9 cellular contexts compared by ENCODE assay signal in genomic region chr1:59976194-59977074, GRCh38. TPM values are rescaled to one million over a fixed set of nuclear protein-coding genes. Genes with fewer than 3 reads are reported as not detected.
A peak's percentile ranks its signal among the peaks of the same experiment; 100 is the strongest.
DNase-seq lines count a peak whose midpoint lies in the region; ATAC-seq, FAIRE-seq and TF ChIP-seq lines count a peak whose summit lies in the region.
"Had no signal": no experiment of that assay in that cellular context is flagged by ENCODE, and none has a peak within 500 bp of the region (broad histone marks: within the 10 kb centered on the region; RNA-seq: fewer than 3 reads in every experiment).

No MANE protein-coding gene starts in this region.

- no peaks in the 10 kb centered on the region for H3K9me3 ChIP-seq in keratinocyte (ENCODE audit: control insufficient read depth, low read depth, low read length)

- H3K36me3 ChIP-seq in bronchial epithelial cell (ENCODE audit: control insufficient read depth, insufficient read depth, low read length) (no peaks in the 10 kb centered on the region), keratinocyte (ENCODE audit: control insufficient read depth in 2 of 2, extremely low read depth in 1 of 2, insufficient read depth in 2 of 2, low read length in 2 of 2) (no peaks in the 10 kb centered on the region)

- H3K79me2 ChIP-seq in keratinocyte (ENCODE audit: control insufficient read depth, insufficient read depth, low read length) = no peaks in the 10 kb centered on the region

- H3K4me3 ChIP-seq in bronchial epithelial cell (ENCODE audit: low read depth, low read length) (no peak overlapping the region), keratinocyte (ENCODE audit: control insufficient read depth in 2 of 3, extremely low read depth in 1 of 3, insufficient read depth in 2 of 3, low read depth in 1 of 3, low read length in 3 of 3) (no peak overlapping the region)

- TF ChIP-seq POLR2A in H54 (IDR thresholded peaks at IDR 0.05; ENCODE audit: low read depth, low read length) = no peak
- TF ChIP-seq POLR2A in GM18505 (IDR thresholded peaks at IDR 0.05; ENCODE audit: borderline replicate concordance, extremely low read depth, insufficient read depth, insufficient read length) = no peak

- peak overlapping the region; percentile 12 for H3K4me2 ChIP-seq in keratinocyte (ENCODE audit: control insufficient read depth, extremely low read depth, insufficient read depth, low read depth, low read length)

- H3K4me1 ChIP-seq in keratinocyte (ENCODE audit: control insufficient read depth, extremely low read depth, insufficient read depth, low read length) = no peaks in the 10 kb centered on the region

- dilution Hi-C loops in keratinocyte (cut with MboI; ENCODE audit: extremely low pct_ligation_motif_present, low sequenced_read_pairs) = no loop called here

- peaks cover 2% of the 10 kb centered on the region for H3K27me3 ChIP-seq in bronchial epithelial cell (ENCODE audit: control insufficient read depth, insufficient read depth, low read length)
- no peaks in the 10 kb centered on the region for H3K27me3 ChIP-seq in keratinocyte (ENCODE audit: control insufficient read depth, extremely low read depth, insufficient read depth, low read length)

- H3K27ac ChIP-seq in keratinocyte (ENCODE audit: control insufficient read depth, insufficient read depth, low read length) = no peak overlapping the region

- ATAC-seq in GM18505 (IDR thresholded peaks at IDR 0.05; ENCODE audit: unreplicated experiment) = no peak
- ATAC-seq: T-helper 17 cell had no signal

- no peak overlapping the region for H2AFZ ChIP-seq in keratinocyte (ENCODE audit: control insufficient read depth, low read length)

- DNase-seq in D721Med (ENCODE audit: insufficient read length, low spot score) (peak; percentile 45), H54 (ENCODE audit: insufficient read length, low spot score) (peak; percentile 52), NCI-H146 treated with DMSO at 0.1 percent for 48 hours (lab: John Stamatoyannopoulos, UW; ENCODE audit: unreplicated experiment) (peak; percentile 70), T1000 (lab: John Stamatoyannopoulos, UW) (peak; percentile 37), bronchial epithelial cell (ENCODE audit: low read depth) (peak; percentile 41), keratinocyte (ENCODE audit: low read depth, low spot score) (no peak)
- DNase-seq in stimulated activated CD4-positive, alpha-beta T cell treated with anti-CD3 and anti-CD28 coated beads, Interleukin-1b, Interleukin-23, amount 100 ng/mL, for 48 hours = peak; percentile 40

- TF ChIP-seq CTCF in D721Med (IDR thresholded peaks at IDR 0.05; ENCODE audit: insufficient read depth, missing control alignments) = peak; percentile 88
- TF ChIP-seq CTCF in bronchial epithelial cell (IDR thresholded peaks at IDR 0.05; ENCODE audit: insufficient read depth, low read length, severe bottlenecking) = peak; percentile 91
- peak; percentile 85 to 93 (median 88) for TF ChIP-seq CTCF in keratinocyte (optimal IDR thresholded peaks at IDR 0.05 in 1 of 3, IDR thresholded peaks at IDR 0.05 in 1 of 3, conservative IDR thresholded peaks at IDR 0.05 in 1 of 3; ENCODE audit: extremely low read depth in 1 of 3, insufficient read depth in 2 of 3, low read length in 3 of 3)

- H3K9me1 ChIP-seq in keratinocyte (ENCODE audit: control insufficient read depth, extremely low read depth, insufficient read depth, low read length) = no peaks in the 10 kb centered on the region

- FAIRE-seq in D721Med (lab: Jason Lieb, UNC) (no peak), H54 (lab: Jason Lieb, UNC) (peak; percentile 20), bronchial epithelial cell (lab: Jason Lieb, UNC) (no peak), keratinocyte (lab: Jason Lieb, UNC) (peak; percentile 78)

- H4K20me1 ChIP-seq in keratinocyte (ENCODE audit: control insufficient read depth, extremely low read depth, insufficient read depth, low read length) = no peaks in the 10 kb centered on the region

- H3K9ac ChIP-seq in keratinocyte (ENCODE audit: control insufficient read depth, extremely low read depth, insufficient read depth, low read length) = no peak overlapping the region

RNA-seq across cellular contexts. Expression of gene CYP2J2, which starts 49.9 kb away (rescaled TPM):
- total RNA-seq in bronchial epithelial cell = 0.53 and 1.3 TPM in 2 replicates
- 5.7 to 6.7 TPM (median 6.7 TPM) in 3 replicates for polyA plus RNA-seq in keratinocyte
- polyA plus RNA-seq in keratinocyte (2011; ENCODE audit: low read depth) = 2.7 TPM
- 5.5 and 6.0 TPM in 2 replicates for polyA plus RNA-seq in keratinocyte (2011; cell fraction: cytosol; rRNA removed)
- 14.7 and 15.8 TPM in 2 replicates for polyA plus RNA-seq in keratinocyte (2011; cell fraction: nucleus; rRNA removed)
- 3.3 and 6.6 TPM in 2 replicates for polyA plus RNA-seq in keratinocyte (2012; ENCODE audit: low replicate concordance)
- polyA minus RNA-seq in keratinocyte = 3.6 to 5.6 TPM (median 3.8 TPM) in 3 replicates
- polyA minus RNA-seq in keratinocyte (2011; cell fraction: cytosol; rRNA and poly(A)+ RNA removed) = 4.2 TPM
- polyA minus RNA-seq in keratinocyte (2011; cell fraction: nucleus; rRNA and poly(A)+ RNA removed) = 4.3 and 8.0 TPM in 2 replicates
